29 cellular contexts compared by ENCODE assay signal in genomic region chr13:113499936-113500335, GRCh38.
DNase-seq lines count a peak whose midpoint lies in the region; ATAC-seq, FAIRE-seq and TF ChIP-seq lines count a peak whose summit lies in the region.
"Had no signal": no experiment of that assay in that cellular context is flagged by ENCODE, and none has a peak within 500 bp of the region (broad histone marks: within the 10 kb centered on the region; RNA-seq: fewer than 3 reads in every experiment).

No MANE protein-coding gene starts in this region.

- DNase-seq in AG09309 (ENCODE audit: low read depth) (peak; percentile 16), H54 (ENCODE audit: insufficient read length, low spot score) (no peak), amniotic epithelial cell (ENCODE audit: low read depth) (peak; percentile 75), hepatic stellate cell (ENCODE audit: low spot score) (peak; percentile 51), hypothalamus (lab: John Stamatoyannopoulos, UW) (no peak), HuH-7 (ENCODE audit: low spot score) (no peak)
- DNase-seq: ACHN; activated B cell treated with CpG ODN at 0.5 μM for 24 hours; activated CD4-positive, alpha-beta T cell treated with anti-CD3 and anti-CD28 coated beads, Interleukin-2, amount 50 U/mL, for 48 hours; activated CD8-positive, alpha-beta memory T cell treated with anti-CD3 and anti-CD28 coated beads, Interleukin-2, amount 50 U/mL, for 4 hours; activated naive CD4-positive, alpha-beta T cell treated with anti-CD3 and anti-CD28 coated beads, Interleukin-2, amount 50 U/mL, for 16 hours; amygdala; DND-41; GOT3; kidney; lower lobe of right lung; mucosa of descending colon; NCI-H1092 treated with DMSO at 0.1 percent for 48 hours; NCI-H187 treated with DMSO at 0.1 percent for 48 hours; NCI-H524 treated with DMSO at 0.1 percent for 48 hours; ovary; PC-9; retina; stimulated activated CD4-positive, alpha-beta T cell treated with anti-CD3 and anti-CD28 coated beads, Interleukin-2, amount 100 ng/mL, for 24 hours; tibial artery had no signal

- ATAC-seq in GM19467 (IDR thresholded peaks at IDR 0.05; ENCODE audit: unreplicated experiment), result no peak
- ATAC-seq: esophagus mucosa, lower lobe of right lung, mucosa of descending colon had no signal

- no peak for TF ChIP-seq POLR2A in H54 (IDR thresholded peaks at IDR 0.05; ENCODE audit: low read depth, low read length)

- FAIRE-seq in H54 (lab: Jason Lieb, UNC), result peak; percentile 15
- FAIRE-seq: kidney had no signal

- H3K4me3 ChIP-seq in AG09309 (ENCODE audit: control insufficient read depth, low read depth, low read length), result no peak overlapping the region
- H3K4me3 ChIP-seq: cardiac muscle cell, coronary artery, lower lobe of right lung, mucosa of descending colon, ovary, PC-9, tibial artery had no signal

- TF ChIP-seq CTCF in AG09309 (IDR thresholded peaks at IDR 0.05; ENCODE audit: control insufficient read depth, insufficient read depth, low read depth, low read length, missing control alignments), result no peak

Comparison
In these comparisons a context has a peak if more than half of its experiments do, and no peak if none do; other contexts are left out.
1. DNase-seq: peak in AG09309 (single experiment), amniotic epithelial cell (single experiment) and hepatic stellate cell (single experiment); none in H54 (single experiment), hypothalamus (0 of 51) and HuH-7 (single experiment).